In genomic region chr4:164779811-164780216, GRCh38 we compare ENCODE assay signal across 8 cellular contexts.
DNase-seq lines count a peak whose midpoint lies in the region; ATAC-seq lines count a peak whose summit lies in the region.

No MANE protein-coding gene starts in this region.

- peak; percentile 73 for ATAC-seq in GM19035 (IDR thresholded peaks at IDR 0.05; ENCODE audit: unreplicated experiment)
- ATAC-seq in HG03565 (IDR thresholded peaks at IDR 0.05; ENCODE audit: unreplicated experiment), result peak; percentile 68
- no peak for ATAC-seq in HG03571 (IDR thresholded peaks at IDR 0.05; ENCODE audit: unreplicated experiment)

- DNase-seq in SIG-M5 treated with dmso at 0.1 percent for 504 hours (lab: John Stamatoyannopoulos, UW; ENCODE audit: unreplicated experiment) (peak; percentile 8), SIG-M5 (lab: John Stamatoyannopoulos, UW) (no peak), SHP77 treated with DMSO at 0.1 percent for 48 hours (lab: John Stamatoyannopoulos, UW) (peak; percentile 33), fibroblast of peridontal ligament (ENCODE audit: extremely low read depth) (peak; percentile 14), pons (ENCODE audit: low spot score) (peak; percentile 52)
